In the genomic region with DNA sequence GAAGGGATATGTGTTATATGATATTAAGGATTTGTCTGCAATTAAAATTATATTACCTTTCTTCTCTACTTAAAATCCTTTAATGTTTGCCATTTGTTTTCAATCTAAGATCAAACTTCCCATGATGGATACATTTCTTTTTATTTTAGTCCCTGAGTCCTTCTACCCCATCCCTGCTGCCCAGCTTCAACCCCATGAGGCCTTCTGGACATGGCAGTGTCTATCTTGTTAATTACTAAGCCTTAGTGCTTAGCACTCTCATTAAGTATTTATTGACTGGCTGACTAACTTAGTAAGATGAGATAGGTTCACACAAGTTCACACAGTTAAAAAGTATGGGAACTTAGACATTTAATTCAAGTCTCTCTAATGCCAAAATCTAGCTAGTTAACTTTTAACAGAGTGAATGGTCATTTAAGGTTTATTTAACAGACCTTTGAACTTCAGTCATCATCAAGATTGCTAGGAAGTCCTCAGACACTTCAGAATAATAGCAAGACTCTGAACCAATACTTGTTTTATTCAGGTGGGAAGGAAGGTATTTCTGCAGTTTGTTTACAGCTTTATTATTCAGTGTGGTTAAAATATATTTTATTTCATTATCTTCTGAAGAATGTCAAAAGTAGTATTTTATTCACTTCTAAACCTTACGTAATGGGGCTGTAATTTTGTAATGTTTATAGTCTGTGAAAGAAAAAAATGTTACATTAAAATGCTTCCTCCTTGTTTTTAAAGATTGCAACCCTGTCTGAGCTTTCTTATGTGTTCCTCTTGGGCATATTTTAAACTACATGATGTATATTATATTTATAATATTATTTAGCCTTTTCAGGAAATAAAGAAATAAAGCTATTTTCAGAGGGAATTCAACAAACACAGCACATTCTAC, we compare ENCODE assay signal across 17 cellular contexts.
"Had no signal": no experiment of that assay in that cellular context is flagged by ENCODE, and none has a peak within 500 bp of the region (broad histone marks: within the 10 kb centered on the region; RNA-seq: fewer than 3 reads in every experiment).

No MANE protein-coding gene starts in this region.

- H3K27me3 ChIP-seq: ascending aorta, neural progenitor cell, stomach had no signal

- H3K27ac Mint-ChIP-seq: activated naive CD4-positive, alpha-beta T cell treated with anti-CD3 and anti-CD28 coated beads, Interleukin-2, amount 50 U/mL, for 24 hours; dendritic cell treated with granulocyte-macrophage colony-stimulating factor and Interleukin-4, amounts not matched to agents 40 ng/mL and 50 ng/mL, for 4 days; naive thymus-derived CD4-positive, alpha-beta T cell; neural progenitor cell; stimulated activated effector memory CD8-positive, alpha-beta T cell treated with anti-CD3 and anti-CD28 coated beads, Interleukin-12 subunit alpha, Interleukin-12 subunit beta, amount 100 ng/mL, for 72 hours had no signal

- H3K27ac ChIP-seq: ascending aorta, neural progenitor cell, stomach had no signal

- H3K9me3 ChIP-seq: ascending aorta, stomach had no signal

- H3K9ac ChIP-seq: neural progenitor cell had no signal

- H3K36me3 Mint-ChIP-seq: activated naive CD4-positive, alpha-beta T cell treated with anti-CD3 and anti-CD28 coated beads, Interleukin-2, amount 50 U/mL, for 24 hours; naive thymus-derived CD4-positive, alpha-beta T cell; neural progenitor cell; stimulated activated effector memory CD8-positive, alpha-beta T cell treated with anti-CD3 and anti-CD28 coated beads, Interleukin-12 subunit alpha, Interleukin-12 subunit beta, amount 100 ng/mL, for 72 hours had no signal

- ATAC-seq: activated CD4-positive, CD25-positive, alpha-beta regulatory T cell treated with anti-CD3 and anti-CD28 coated beads, Interleukin-2, amount 50 U/mL, for 24 hours; naive thymus-derived CD4-positive, alpha-beta T cell; sciatic nerve; stimulated activated effector memory CD8-positive, alpha-beta T cell treated with anti-CD3 and anti-CD28 coated beads, Interleukin-12 subunit alpha, Interleukin-12 subunit beta, amount 100 ng/mL, for 72 hours had no signal

- H3K9me3 Mint-ChIP-seq: activated naive CD4-positive, alpha-beta T cell treated with anti-CD3 and anti-CD28 coated beads, Interleukin-2, amount 50 U/mL, for 24 hours; dendritic cell treated with granulocyte-macrophage colony-stimulating factor and Interleukin-4, amounts not matched to agents 40 ng/mL and 50 ng/mL, for 4 days; neural progenitor cell had no signal

- H3K4me3 Mint-ChIP-seq: activated naive CD4-positive, alpha-beta T cell treated with anti-CD3 and anti-CD28 coated beads, Interleukin-2, amount 50 U/mL, for 24 hours; central memory CD8-positive, alpha-beta T cell; dendritic cell treated with granulocyte-macrophage colony-stimulating factor and Interleukin-4, amounts not matched to agents 40 ng/mL and 50 ng/mL, for 4 days; naive thymus-derived CD4-positive, alpha-beta T cell; neural progenitor cell; stimulated activated effector memory CD8-positive, alpha-beta T cell treated with anti-CD3 and anti-CD28 coated beads, Interleukin-12 subunit alpha, Interleukin-12 subunit beta, amount 100 ng/mL, for 72 hours had no signal

- H3K4me1 ChIP-seq: ascending aorta, stomach had no signal

- H3K4me1 Mint-ChIP-seq: activated naive CD4-positive, alpha-beta T cell treated with anti-CD3 and anti-CD28 coated beads, Interleukin-2, amount 50 U/mL, for 24 hours; central memory CD8-positive, alpha-beta T cell; naive thymus-derived CD4-positive, alpha-beta T cell; stimulated activated effector memory CD8-positive, alpha-beta T cell treated with anti-CD3 and anti-CD28 coated beads, Interleukin-12 subunit alpha, Interleukin-12 subunit beta, amount 100 ng/mL, for 72 hours had no signal

- H3K36me3 ChIP-seq: ascending aorta, neural progenitor cell, stomach had no signal

- H3K4me3 ChIP-seq: ascending aorta, neural progenitor cell, stomach had no signal

- DNase-seq: activated CD4-positive, alpha-beta T cell treated with anti-CD3 and anti-CD28 coated beads, Interleukin-2, amount 50 U/mL, for 48 hours; activated gamma-delta T cell; effector CD8-positive, alpha-beta T cell; mesenchymal stem cell; naive thymus-derived CD4-positive, alpha-beta T cell; stimulated activated CD4-positive, alpha-beta T cell treated with anti-CD3 and anti-CD28 coated beads, Interleukin-4, amount 100 ng/mL, for 24 hours; stomach; T1000; trophoblast cell had no signal

- H3K27me3 Mint-ChIP-seq: activated naive CD4-positive, alpha-beta T cell treated with anti-CD3 and anti-CD28 coated beads, Interleukin-2, amount 50 U/mL, for 24 hours; central memory CD8-positive, alpha-beta T cell; dendritic cell treated with granulocyte-macrophage colony-stimulating factor and Interleukin-4, amounts not matched to agents 40 ng/mL and 50 ng/mL, for 4 days; naive thymus-derived CD4-positive, alpha-beta T cell had no signal
